Comparison of ENCODE assay signal across 10 cellular contexts in the genomic region with DNA sequence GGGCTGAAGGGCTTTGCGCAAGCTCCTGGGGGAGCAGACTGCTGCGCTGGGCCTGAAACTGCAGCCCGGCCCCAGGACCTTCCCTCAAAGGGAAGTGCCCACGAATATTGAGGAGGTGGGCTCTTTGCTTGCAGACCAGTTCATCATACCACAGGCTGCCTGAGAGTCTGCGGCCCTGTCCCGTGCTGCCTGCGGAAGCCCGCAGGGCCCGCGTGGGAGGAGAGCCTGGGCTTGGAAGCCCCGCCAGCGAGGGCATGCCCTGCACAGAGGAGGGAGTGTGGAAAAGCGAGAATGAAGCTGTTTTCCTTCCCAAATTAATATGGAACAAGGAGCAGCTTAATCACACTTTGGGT.
DNase-seq lines count a peak whose midpoint lies in the region; ATAC-seq and TF ChIP-seq lines count a peak whose summit lies in the region.
"Had no signal": no experiment of that assay in that cellular context is flagged by ENCODE, and none has a peak within 500 bp of the region (broad histone marks: within the 10 kb centered on the region; RNA-seq: fewer than 3 reads in every experiment).

No MANE protein-coding gene starts in this region.

- H3K4me3 Mint-ChIP-seq in T-helper 1 cell treated with Interleukin-12 subunit alpha and Interleukin-12 subunit beta and Interleukin-4 antibody, amounts not matched to agents 30 μg/mL and 1 μg/mL, for 36 hours = peak overlapping the region; percentile 77
- peak overlapping the region; percentile 69 for H3K4me3 Mint-ChIP-seq in activated CD8-positive, alpha-beta T cell treated with anti-CD3 and anti-CD28 coated beads for 36 hours
- H3K4me3 Mint-ChIP-seq in stimulated activated naive B cell treated with anti-CD40 and anti-IgM and Interleukin-4, amounts not matched to agents 10 μg/mL and 1 μg/mL and 100 μg/mL, for 72 hours = peak overlapping the region; percentile 63

- DNase-seq in T-helper 1 cell (no peak), iPS-NIHi7 (ENCODE audit: extremely low spot score) (peak; percentile 33), RWPE1 (ENCODE audit: low spot score) (no peak), NCI-H2029 treated with DMSO at 0.1 percent for 48 hours (lab: John Stamatoyannopoulos, UW) (no peak)
- DNase-seq in activated CD8-positive, alpha-beta T cell treated with anti-CD3 and anti-CD28 coated beads for 36 hours = no peak
- DNase-seq in stimulated activated naive B cell treated with anti-CD40 and anti-IgM and Interleukin-4, amounts not matched to agents 10 μg/mL and 1 μg/mL and 100 μg/mL, for 72 hours = no peak
- DNase-seq in stimulated activated naive CD4-positive, alpha-beta T cell treated with Interleukin-2 at 50 U/mL for 16 hours (lab: John Stamatoyannopoulos, UW) = no peak
- DNase-seq: NCI-H1694 had no signal

- H3K27ac ChIP-seq in RWPE1 = no peak overlapping the region
- H3K27ac ChIP-seq: 22Rv1 had no signal

- H3K36me3 Mint-ChIP-seq in T-helper 1 cell treated with Interleukin-12 subunit alpha and Interleukin-12 subunit beta and Interleukin-4 antibody, amounts not matched to agents 30 μg/mL and 1 μg/mL, for 36 hours (ENCODE audit: low read depth) = no peaks in the 10 kb centered on the region
- H3K36me3 Mint-ChIP-seq in activated CD8-positive, alpha-beta T cell treated with anti-CD3 and anti-CD28 coated beads for 36 hours (ENCODE audit: low read depth) = no peaks in the 10 kb centered on the region
- no peaks in the 10 kb centered on the region for H3K36me3 Mint-ChIP-seq in stimulated activated naive B cell treated with anti-CD40 and anti-IgM and Interleukin-4, amounts not matched to agents 10 μg/mL and 1 μg/mL and 100 μg/mL, for 72 hours

- CTCF ChIA-PET in activated CD8-positive, alpha-beta T cell treated with anti-CD3 and anti-CD28 coated beads for 36 hours (lab: Charles Lee) = interaction anchor here (0.9 to 5.7 kb wide), 8 partner anchors 9 to 33 kb away, joined by 3 to 65 read pairs (median 8); no protein-coding TSS in a partner anchor
- CTCF ChIA-PET in RWPE1 (lab: Yijun Ruan, JAX) = interaction anchor here (0.6 to 2.9 kb wide), 2 partner anchors 8 to 783 kb away, joined by 6 to 17 read pairs; no protein-coding TSS in a partner anchor

- peak overlapping the region; percentile 19 for H3K27ac Mint-ChIP-seq in T-helper 1 cell treated with Interleukin-12 subunit alpha and Interleukin-12 subunit beta and Interleukin-4 antibody, amounts not matched to agents 30 μg/mL and 1 μg/mL, for 36 hours
- H3K27ac Mint-ChIP-seq in activated CD8-positive, alpha-beta T cell treated with anti-CD3 and anti-CD28 coated beads for 36 hours = no peak overlapping the region
- H3K27ac Mint-ChIP-seq in stimulated activated naive B cell treated with anti-CD40 and anti-IgM and Interleukin-4, amounts not matched to agents 10 μg/mL and 1 μg/mL and 100 μg/mL, for 72 hours = no peak overlapping the region

- H3K9me3 Mint-ChIP-seq in T-helper 1 cell treated with Interleukin-12 subunit alpha and Interleukin-12 subunit beta and Interleukin-4 antibody, amounts not matched to agents 30 μg/mL and 1 μg/mL, for 36 hours = no peaks in the 10 kb centered on the region
- H3K9me3 Mint-ChIP-seq in activated CD8-positive, alpha-beta T cell treated with anti-CD3 and anti-CD28 coated beads for 36 hours = no peaks in the 10 kb centered on the region
- H3K9me3 Mint-ChIP-seq in stimulated activated naive B cell treated with anti-CD40 and anti-IgM and Interleukin-4, amounts not matched to agents 10 μg/mL and 1 μg/mL and 100 μg/mL, for 72 hours = no peaks in the 10 kb centered on the region

- peaks cover 17% of the 10 kb centered on the region for H3K27me3 Mint-ChIP-seq in T-helper 1 cell treated with Interleukin-12 subunit alpha and Interleukin-12 subunit beta and Interleukin-4 antibody, amounts not matched to agents 30 μg/mL and 1 μg/mL, for 36 hours (ENCODE audit: low read depth)
- H3K27me3 Mint-ChIP-seq in activated CD8-positive, alpha-beta T cell treated with anti-CD3 and anti-CD28 coated beads for 36 hours = no peaks in the 10 kb centered on the region
- H3K27me3 Mint-ChIP-seq in stimulated activated naive B cell treated with anti-CD40 and anti-IgM and Interleukin-4, amounts not matched to agents 10 μg/mL and 1 μg/mL and 100 μg/mL, for 72 hours = peaks cover 25 to 34% of the 10 kb centered on the region in 2 donors

- POLR2A ChIA-PET in activated CD8-positive, alpha-beta T cell treated with anti-CD3 and anti-CD28 coated beads for 36 hours (lab: Charles Lee) = interaction anchor here (0.6 to 1.2 kb wide), 2 partner anchors 23 to 58 kb away, joined by 3 read pairs; no protein-coding TSS in a partner anchor
- POLR2A ChIA-PET in RWPE1 (lab: Yijun Ruan, JAX; ENCODE audit: low non-redundant PET) = interaction anchor here (0.5 kb wide), 1 partner anchor 12 kb away, joined by 5 read pairs; no protein-coding TSS in a partner anchor

- no peak for TF ChIP-seq CTCF in activated CD8-positive, alpha-beta T cell treated with anti-CD3 and anti-CD28 coated beads for 36 hours (IDR thresholded peaks at IDR 0.05)
- no peak for TF ChIP-seq CTCF in RWPE1 (conservative IDR thresholded peaks at IDR 0.05; ENCODE audit: low read depth)

- ATAC-seq in activated CD8-positive, alpha-beta T cell treated with anti-CD3 and anti-CD28 coated beads for 36 hours = peak; percentile 3
- ATAC-seq in stimulated activated naive B cell treated with anti-CD40 and anti-IgM and Interleukin-4, amounts not matched to agents 10 μg/mL and 1 μg/mL and 100 μg/mL, for 72 hours (replicated peaks) = peak in 1 of 2 donors; percentile 1

- H3K4me1 Mint-ChIP-seq in T-helper 1 cell treated with Interleukin-12 subunit alpha and Interleukin-12 subunit beta and Interleukin-4 antibody, amounts not matched to agents 30 μg/mL and 1 μg/mL, for 36 hours (ENCODE audit: low read depth) = peaks cover 12% of the 10 kb centered on the region
- H3K4me1 Mint-ChIP-seq in activated CD8-positive, alpha-beta T cell treated with anti-CD3 and anti-CD28 coated beads for 36 hours (ENCODE audit: low read depth) = peaks cover 9% of the 10 kb centered on the region
- H3K4me1 Mint-ChIP-seq in stimulated activated naive B cell treated with anti-CD40 and anti-IgM and Interleukin-4, amounts not matched to agents 10 μg/mL and 1 μg/mL and 100 μg/mL, for 72 hours = peaks cover 4 to 10% of the 10 kb centered on the region in 2 donors

- intact Hi-C loops in activated CD8-positive, alpha-beta T cell treated with anti-CD3 and anti-CD28 coated beads for 36 hours (cut with micrococcal nuclease) = no loop called here
